2 cellular contexts compared by ENCODE assay signal in the genomic region with DNA sequence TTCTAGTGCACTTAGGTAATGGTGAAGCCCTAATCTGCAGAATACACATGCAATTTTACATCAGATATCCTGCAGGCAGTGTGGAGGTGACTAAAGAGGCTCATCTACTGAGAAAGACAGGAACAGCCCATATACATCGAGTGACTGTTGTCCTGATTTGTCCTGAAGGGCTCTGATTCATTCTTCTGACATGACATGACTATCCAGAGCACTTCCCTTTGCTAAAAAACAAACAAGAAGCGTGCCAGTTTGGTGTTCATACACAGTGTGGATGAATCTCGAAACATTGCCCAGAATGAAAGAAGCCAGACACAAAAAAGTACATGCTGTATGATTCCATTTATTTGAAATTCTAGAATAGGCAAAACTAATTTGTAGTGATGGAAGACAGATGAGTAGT.
TF ChIP-seq lines count a peak whose summit lies in the region.

No MANE protein-coding gene starts in this region.

TF ChIP-seq in K562, 482 proteins besides CTCF, POLR2A, EP300 and RAD21 (continues in another document):
- TF ChIP-seq NUFIP1 (IDR thresholded peaks at IDR 0.05; ENCODE audit: partially characterized antibody) (no peak), NFIC (IDR thresholded peaks at IDR 0.05) (no peak), MTA2 (IDR thresholded peaks at IDR 0.05; ENCODE audit: low read depth) (peak; percentile 40; the same call in 1 of the 2 replicates), FOSL1 (tag; conservative IDR thresholded peaks at IDR 0.05) (peak; percentile 82), DPF2 (IDR thresholded peaks at IDR 0.05) (peak; percentile 53; the same call in 1 of the 2 replicates), TCF3 (CRISPR knock-in tag; IDR thresholded peaks at IDR 0.05) (peak; percentile 68), THRAP3 (IDR thresholded peaks at IDR 0.05; ENCODE audit: borderline replicate concordance) (no peak), MLLT1 (IDR thresholded peaks at IDR 0.05) (peak in 1 of 2 experiments; percentile 57; a peak in 1 of 4 replicates), JUN (IDR thresholded peaks at IDR 0.05; ENCODE audit: borderline replicate concordance, low read depth, low read length) (0 out of 2 replicates have a peak, but pooled peaks have one; percentile 24), JUN (CRISPR knock-in tag; IDR thresholded peaks at IDR 0.05; ENCODE audit: borderline replicate concordance) (no peak), MNT (conservative IDR thresholded peaks at IDR 0.05) (peak in 1 of 2 experiments; percentile 12; a peak in 1 of 4 replicates), CREB3L1 (IDR thresholded peaks at IDR 0.05; ENCODE audit: borderline replicate concordance, low read depth) (no peak), PHF21A (IDR thresholded peaks at IDR 0.05; ENCODE audit: borderline replicate concordance, low read depth) (peak; percentile 92), KLF13 (tag; IDR thresholded peaks at IDR 0.05; ENCODE audit: borderline replicate concordance, low read depth) (no peak), MAX (CRISPR knock-in tag; IDR thresholded peaks at IDR 0.05) (no peak), TOE1 (IDR thresholded peaks at IDR 0.05; ENCODE audit: borderline replicate concordance) (no peak), TOE1 (CRISPR knock-in tag; IDR thresholded peaks at IDR 0.05; ENCODE audit: borderline replicate concordance, low read depth) (no peak), SMARCA4 (IDR thresholded peaks at IDR 0.05) (peak; percentile 65; the same call in 1 of the 2 replicates), BCOR (IDR thresholded peaks at IDR 0.05) (no peak), ARNT (IDR thresholded peaks at IDR 0.05) (no peak), JUND (IDR thresholded peaks at IDR 0.05; ENCODE audit: borderline replicate concordance, low read depth, low read length) (peak; percentile 67), JUND (tag; IDR thresholded peaks at IDR 0.05; ENCODE audit: borderline replicate concordance, low read depth, low read length) (peak; percentile 72; the same call in 2 of the 3 replicates)
- TF ChIP-seq, protein P1, sequence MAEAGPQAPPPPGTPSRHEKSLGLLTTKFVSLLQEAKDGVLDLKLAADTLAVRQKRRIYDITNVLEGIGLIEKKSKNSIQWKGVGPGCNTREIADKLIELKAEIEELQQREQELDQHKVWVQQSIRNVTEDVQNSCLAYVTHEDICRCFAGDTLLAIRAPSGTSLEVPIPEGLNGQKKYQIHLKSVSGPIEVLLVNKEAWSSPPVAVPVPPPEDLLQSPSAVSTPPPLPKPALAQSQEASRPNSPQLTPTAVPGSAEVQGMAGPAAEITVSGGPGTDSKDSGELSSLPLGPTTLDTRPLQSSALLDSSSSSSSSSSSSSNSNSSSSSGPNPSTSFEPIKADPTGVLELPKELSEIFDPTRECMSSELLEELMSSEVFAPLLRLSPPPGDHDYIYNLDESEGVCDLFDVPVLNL (CRISPR knock-in tag; IDR thresholded peaks at IDR 0.05; ENCODE audit: low read depth): no peak
- TF ChIP-seq, protein P2, sequence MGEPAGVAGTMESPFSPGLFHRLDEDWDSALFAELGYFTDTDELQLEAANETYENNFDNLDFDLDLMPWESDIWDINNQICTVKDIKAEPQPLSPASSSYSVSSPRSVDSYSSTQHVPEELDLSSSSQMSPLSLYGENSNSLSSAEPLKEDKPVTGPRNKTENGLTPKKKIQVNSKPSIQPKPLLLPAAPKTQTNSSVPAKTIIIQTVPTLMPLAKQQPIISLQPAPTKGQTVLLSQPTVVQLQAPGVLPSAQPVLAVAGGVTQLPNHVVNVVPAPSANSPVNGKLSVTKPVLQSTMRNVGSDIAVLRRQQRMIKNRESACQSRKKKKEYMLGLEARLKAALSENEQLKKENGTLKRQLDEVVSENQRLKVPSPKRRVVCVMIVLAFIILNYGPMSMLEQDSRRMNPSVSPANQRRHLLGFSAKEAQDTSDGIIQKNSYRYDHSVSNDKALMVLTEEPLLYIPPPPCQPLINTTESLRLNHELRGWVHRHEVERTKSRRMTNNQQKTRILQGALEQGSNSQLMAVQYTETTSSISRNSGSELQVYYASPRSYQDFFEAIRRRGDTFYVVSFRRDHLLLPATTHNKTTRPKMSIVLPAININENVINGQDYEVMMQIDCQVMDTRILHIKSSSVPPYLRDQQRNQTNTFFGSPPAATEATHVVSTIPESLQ (CRISPR knock-in tag; IDR thresholded peaks at IDR 0.05): no peak

TF ChIP-seq in HepG2, 621 proteins besides CTCF, POLR2A, EP300 and RAD21:
- TF ChIP-seq FOSL2 (CRISPR knock-in tag; IDR thresholded peaks at IDR 0.05) (0 out of 2 replicates have a peak, but pooled peaks have one; percentile 42), MLLT10 (CRISPR knock-in tag; IDR thresholded peaks at IDR 0.05) (no peak)
